8 cellular contexts compared by ENCODE assay signal in the genomic region with DNA sequence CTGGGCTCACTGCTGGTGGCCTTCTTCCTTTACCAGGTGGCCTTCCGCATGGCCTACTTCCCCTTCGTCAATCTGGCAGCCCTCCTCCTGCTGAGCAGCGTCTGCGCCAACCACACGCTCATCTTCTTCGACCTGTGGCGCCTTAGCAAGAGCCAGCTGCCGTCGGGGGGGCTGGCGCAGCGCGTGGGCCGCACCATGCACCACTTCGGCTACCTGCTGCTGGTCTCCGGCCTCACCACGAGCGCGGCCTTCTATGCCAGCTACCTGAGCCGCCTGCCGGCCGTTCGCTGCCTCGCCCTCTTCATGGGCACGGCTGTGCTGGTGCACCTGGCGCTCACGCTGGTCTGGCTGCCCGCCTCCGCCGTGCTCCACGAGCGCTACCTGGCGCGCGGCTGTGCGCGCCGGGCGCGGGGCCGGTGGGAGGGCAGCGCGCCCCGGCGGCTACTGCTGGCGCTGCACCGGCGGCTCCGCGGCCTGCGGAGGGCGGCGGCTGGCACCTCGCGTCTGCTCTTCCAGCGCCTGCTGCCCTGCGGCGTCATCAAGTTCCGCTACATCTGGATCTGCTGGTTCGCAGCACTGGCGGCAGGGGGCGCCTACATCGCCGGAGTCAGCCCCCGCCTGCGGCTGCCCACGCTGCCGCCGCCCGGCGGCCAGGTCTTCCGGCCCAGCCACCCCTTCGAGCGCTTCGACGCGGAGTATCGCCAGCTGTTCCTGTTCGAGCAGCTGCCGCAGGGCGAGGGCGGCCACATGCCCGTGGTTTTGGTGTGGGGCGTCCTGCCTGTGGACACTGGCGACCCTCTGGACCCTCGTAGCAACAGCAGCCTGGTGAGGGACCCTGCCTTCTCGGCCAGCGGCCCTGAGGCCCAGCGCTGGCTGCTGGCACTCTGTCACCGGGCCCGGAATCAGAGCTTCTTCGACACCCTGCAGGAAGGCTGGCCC. TPM values are rescaled to one million over a fixed set of nuclear protein-coding genes. Genes with fewer than 3 reads are reported as not detected.
DNase-seq lines count a peak whose midpoint lies in the region; ATAC-seq and TF ChIP-seq lines count a peak whose summit lies in the region.

No MANE protein-coding gene starts in this region.

- BruUV-seq in IMR-90 (replicated peaks; lab: Mats Ljungman, UMichigan): no TSS peak

- peak overlapping the region; percentile 77 for H2AK9ac ChIP-seq in IMR-90 (replicated peaks; ENCODE audit: low read depth, low read length, poor library complexity)

- H2AK5ac ChIP-seq in IMR-90 (ENCODE audit: low read depth, low read length): peak overlapping the region; percentile 43; the same call in 1 of the 2 replicates
- no peak overlapping the region for H2AK5ac ChIP-seq in trophoblast cell (ENCODE audit: low read length)

- H2BK120ac ChIP-seq in IMR-90 (ENCODE audit: low read depth, low read length) (peak overlapping the region; percentile 95), trophoblast cell (ENCODE audit: insufficient read depth, low read length, poor library complexity) (no peak overlapping the region)

- intact Hi-C loops in IMR-90 (cut with micrococcal nuclease) (loop anchor here (1.0 kb wide), 1 partner anchor 54 kb away; no protein-coding TSS in a partner anchor), Right ventricle myocardium superior (cut with DNase I) (loop anchor here (5.0 kb wide), 1 partner anchor 54 kb away; no protein-coding TSS in a partner anchor), thyroid gland (cut with DNase I) (loop anchor here (5.0 to 10.0 kb wide), 2 partner anchors 46 to 57 kb away; partner anchors contain the start of gene INAFM2)

- H3K36me3 Mint-ChIP-seq in activated naive CD4-positive, alpha-beta T cell treated with anti-CD3 and anti-CD28 coated beads, Interleukin-2, amount 50 U/mL, for 24 hours: no peaks in the 10 kb centered on the region

- H3K27ac Mint-ChIP-seq in activated naive CD4-positive, alpha-beta T cell treated with anti-CD3 and anti-CD28 coated beads, Interleukin-2, amount 50 U/mL, for 24 hours: peak overlapping the region; percentile 65

- 0 out of 2 replicates have a peak, but pooled peaks cover 3% of the 10 kb centered on the region for H3K9me1 ChIP-seq in IMR-90 (ENCODE audit: insufficient read depth, low read length)

- H3K79me2 ChIP-seq in trophoblast cell (ENCODE audit: control insufficient read depth, insufficient read depth, low read length, poor library complexity): no peaks in the 10 kb centered on the region

- H3K23ac ChIP-seq in IMR-90 (ENCODE audit: low read depth, low read length): no peak overlapping the region
- no peak overlapping the region for H3K23ac ChIP-seq in trophoblast cell (ENCODE audit: low read length)

- no peaks in the 10 kb centered on the region for H3K27me3 Mint-ChIP-seq in activated naive CD4-positive, alpha-beta T cell treated with anti-CD3 and anti-CD28 coated beads, Interleukin-2, amount 50 U/mL, for 24 hours

- H3K27me3 ChIP-seq in IMR-90 (ENCODE audit: control insufficient read depth, insufficient read depth, low read length): peaks cover 5% of the 10 kb centered on the region; the same call in 1 of the 2 replicates
- peaks cover 2% of the 10 kb centered on the region for H3K27me3 ChIP-seq in trophoblast cell (ENCODE audit: insufficient read depth, low read length)
- no peaks in the 10 kb centered on the region for H3K27me3 ChIP-seq in thyroid gland

- no peaks in the 10 kb centered on the region for H3K9me3 Mint-ChIP-seq in activated naive CD4-positive, alpha-beta T cell treated with anti-CD3 and anti-CD28 coated beads, Interleukin-2, amount 50 U/mL, for 24 hours

- 17% methylated on average over 61 of the region's 91 CpGs; no CpG with 5 or more reads in 1 of the 2 experiments for WGBS in IMR-90 (ENCODE audit: extremely low coverage in 2 of 2, insufficient read length in 1 of 2), 2 experiments
- WGBS in trophoblast cell (ENCODE audit: extremely low coverage, insufficient coverage, insufficient read length): no CpG with 5 or more reads among the region's 91 CpGs
- WGBS in thyroid gland, 2 donors: 18 to 28% methylated on average over 21 to 39 of the region's 91 CpGs

- peak overlapping the region; percentile 30 for H2BK12ac ChIP-seq in trophoblast cell (ENCODE audit: low read length)

- H3K9ac ChIP-seq in IMR-90 (ENCODE audit: low read depth, low read length) (no peak overlapping the region), trophoblast cell (ENCODE audit: low read length) (no peak overlapping the region)

- H3K14ac ChIP-seq in IMR-90 (replicated peaks; ENCODE audit: low read depth, low read length) (0 out of 2 replicates have a peak overlapping the region, but pooled peaks have one; percentile 78), trophoblast cell (ENCODE audit: low read length) (no peak overlapping the region)

- H4K12ac ChIP-seq in trophoblast cell (ENCODE audit: low read depth, low read length): peak overlapping the region; percentile 59

- H3K36me3 ChIP-seq in IMR-90 (ENCODE audit: control insufficient read depth, insufficient read depth, low read length) (no peaks in the 10 kb centered on the region), trophoblast cell (ENCODE audit: control insufficient read depth in 1 of 2, insufficient read depth in 2 of 2, low read length in 2 of 2) (no peaks in the 10 kb centered on the region), thyroid gland (no peaks in the 10 kb centered on the region)

- H3K4me3 ChIP-seq in IMR-90 (ENCODE audit: insufficient read depth, low read depth, low read length) (no peak overlapping the region), trophoblast cell (ENCODE audit: low read depth, low read length) (peak overlapping the region; percentile 11), thyroid gland (replicated peaks in 1 of 3) (no peak overlapping the region)

- H3K4me1 ChIP-seq in IMR-90 (ENCODE audit: control insufficient read depth, insufficient read depth, low read length): peaks cover 2% of the 10 kb centered on the region
- H3K4me1 ChIP-seq in trophoblast cell (ENCODE audit: control insufficient read depth in 1 of 2, insufficient read depth in 2 of 2, low read length in 2 of 2): peaks cover 8 to 9% of the 10 kb centered on the region in 2 experiments
- peaks cover 21 to 39% of the 10 kb centered on the region in 2 donors for H3K4me1 ChIP-seq in thyroid gland

- peak overlapping the region; percentile 78 for H2BK20ac ChIP-seq in IMR-90 (ENCODE audit: low read depth, low read length)

- H2AFZ ChIP-seq in IMR-90 (replicated peaks; ENCODE audit: low read length, poor library complexity) (peak overlapping the region; percentile 98), trophoblast cell (ENCODE audit: insufficient read depth, low read length, poor library complexity) (peak overlapping the region; percentile 74)

- H3K4me3 Mint-ChIP-seq in activated naive CD4-positive, alpha-beta T cell treated with anti-CD3 and anti-CD28 coated beads, Interleukin-2, amount 50 U/mL, for 24 hours: peak overlapping the region; percentile 86

- H3K4me2 ChIP-seq in IMR-90 (ENCODE audit: low read depth, low read length): peak overlapping the region; percentile 49
- peak overlapping the region; percentile 53 for H3K4me2 ChIP-seq in trophoblast cell (ENCODE audit: low read length)

- CTCF ChIA-PET in IMR-90 (lab: Yijun Ruan, JAX): interaction anchor here (0.6 to 1.6 kb wide), 5 partner anchors 10 to 510 kb away, joined by 3 to 6 read pairs (median 5); partner anchors contain the start of gene DISP2

- H3K79me1 ChIP-seq in IMR-90 (ENCODE audit: low read depth in 1 of 2, low read length in 2 of 2) (no peaks in the 10 kb centered on the region), trophoblast cell (ENCODE audit: low read length) (peaks cover 3% of the 10 kb centered on the region)

- ATAC-seq in GM21423 (IDR thresholded peaks at IDR 0.05; ENCODE audit: unreplicated experiment) (peak; percentile 80), IMR-90 (ENCODE audit: low read depth) (peak; percentile 95), Right ventricle myocardium superior (ENCODE audit: poor library complexity) (peak; percentile 76)

- DNase-seq in COLO668 (lab: John Stamatoyannopoulos, UW; ENCODE audit: unreplicated experiment): peak; percentile 97
- peak; percentile 87 for DNase-seq in IMR-90
- DNase-seq in SK-MEL-5 (ENCODE audit: low read depth, low spot score): peak; percentile 80
- DNase-seq in Right ventricle myocardium superior: peak; percentile 91
- DNase-seq in trophoblast cell: peak; percentile 84 to 93
- DNase-seq in thyroid gland: peak; percentile 93 to 95

- TF ChIP-seq POLR2A in IMR-90 (IDR thresholded peaks at IDR 0.05; ENCODE audit: low read depth, low read length) (no peak), thyroid gland (IDR thresholded peaks at IDR 0.05) (peak in 1 of 2 donors; percentile 62)

- H3K4me1 Mint-ChIP-seq in activated naive CD4-positive, alpha-beta T cell treated with anti-CD3 and anti-CD28 coated beads, Interleukin-2, amount 50 U/mL, for 24 hours: peaks cover 29% of the 10 kb centered on the region

- in situ Hi-C loops in IMR-90 (cut with MboI; ENCODE audit: low sequenced_read_pairs): no loop called here
- in situ Hi-C loops in SK-MEL-5 (cut with HindIII; ENCODE audit: low pct_unique_long_range_greater_than_20kb, low sequenced_read_pairs): no loop called here

- H3K18ac ChIP-seq in IMR-90 (ENCODE audit: low read depth, low read length) (no peak overlapping the region), trophoblast cell (ENCODE audit: low read length) (peak overlapping the region; percentile 59)

- no peak overlapping the region; the same call in 2 of the 3 replicates for H2BK15ac ChIP-seq in IMR-90 (ENCODE audit: low read depth, low read length)

- peak overlapping the region; percentile 95 for H3K4ac ChIP-seq in IMR-90 (ENCODE audit: low read depth, low read length)
- H3K4ac ChIP-seq in trophoblast cell (ENCODE audit: low read depth, low read length): no peak overlapping the region

- TF ChIP-seq CTCF in IMR-90 (conservative IDR thresholded peaks at IDR 0.05; ENCODE audit: low read depth, low read length) (peak; percentile 95), thyroid gland (IDR thresholded peaks at IDR 0.05) (peak; percentile 34 to 100 (median 94))

- H3K56ac ChIP-seq in IMR-90 (ENCODE audit: extremely low read depth, insufficient read depth, low read length): peak overlapping the region; percentile 3; the same call in 1 of the 2 replicates

- H2BK5ac ChIP-seq in IMR-90 (ENCODE audit: low read depth, low read length, poor library complexity, severe bottlenecking): peak overlapping the region; percentile 73
- H2BK5ac ChIP-seq in trophoblast cell (ENCODE audit: low read depth, low read length, poor library complexity): no peak overlapping the region

- H4K8ac ChIP-seq in IMR-90 (ENCODE audit: low read depth in 2 of 2, low read length in 2 of 2): peak overlapping the region; percentile 86 to 97
- H4K8ac ChIP-seq in trophoblast cell (ENCODE audit: low read depth, low read length): peak overlapping the region; percentile 59

- dilution Hi-C loops in IMR-90 (cut with HindIII; ENCODE audit: low sequenced_read_pairs, unreplicated experiment): no loop called here

- peak overlapping the region; percentile 70; the same call in 1 of the 2 replicates for H4K5ac ChIP-seq in IMR-90 (ENCODE audit: low read depth, low read length)

- POLR2A ChIA-PET in IMR-90 (lab: Charles Lee; ENCODE audit: unreplicated experiment): no interaction called here

- TF ChIP-seq RAD21 in IMR-90 (IDR thresholded peaks at IDR 0.05; ENCODE audit: low read length): peak; percentile 63

- H4K91ac ChIP-seq in IMR-90 (ENCODE audit: insufficient read depth, low read depth, low read length) (peak overlapping the region; percentile 70; the same call in 1 of the 2 replicates), trophoblast cell (ENCODE audit: low read depth, low read length) (no peak overlapping the region)

- H3K27ac ChIP-seq in IMR-90 (ENCODE audit: insufficient read depth, low read length) (no peak overlapping the region; the same call in 1 of the 2 replicates), trophoblast cell (ENCODE audit: low read depth, low read length) (no peak overlapping the region), thyroid gland (peak overlapping the region; percentile 60 to 64 (median 62))

- no peaks in the 10 kb centered on the region for H4K20me1 ChIP-seq in IMR-90 (ENCODE audit: insufficient read depth, low read length)

- H3K9me3 ChIP-seq in IMR-90 (ENCODE audit: control insufficient read depth, insufficient read depth, low read length) (no peaks in the 10 kb centered on the region), trophoblast cell (ENCODE audit: insufficient read depth, low read depth, low read length) (peaks cover 4% of the 10 kb centered on the region), thyroid gland (no peaks in the 10 kb centered on the region)

RNA-seq across cellular contexts. Expression of gene DISP2, which starts 9.9 kb away (rescaled TPM):
- total RNA-seq in IMR-90 (2012; rRNA removed) (under 0.01 and 0.36 TPM in 2 replicates), Right ventricle myocardium superior (5.9 TPM), thyroid gland (1 to 10 TPM in 3 of 4 donors, under 1 TPM in 1; 0.81 to 5.9 (median 3.6) TPM)
- polyA plus RNA-seq in IMR-90 (2012; rRNA removed): 0.34 and 0.42 TPM in 2 replicates
- polyA plus RNA-seq in IMR-90 (2012; cell fraction: cytosol; rRNA removed): 0.22 and 0.55 TPM in 2 replicates
- 0.41 and 0.76 TPM in 2 replicates for polyA plus RNA-seq in IMR-90 (2012; cell fraction: nucleus; rRNA removed; ENCODE audit: low replicate concordance)
- total RNA-seq in SK-MEL-5 (2014; rRNA removed; shearing (Covaris generic)): 0.34 and 0.80 TPM in 2 replicates
- polyA plus RNA-seq in SK-MEL-5 (2015; cell fraction: cytosol; rRNA removed): 0.65 and 0.84 TPM in 2 replicates
- polyA plus RNA-seq in SK-MEL-5 (2015; cell fraction: nucleus; rRNA removed): 0.25 and 0.35 TPM in 2 replicates
- 0.34 and 0.35 TPM in 2 replicates for polyA plus RNA-seq in trophoblast cell (2013)

RNA-seq across cellular contexts. Expression of gene KNSTRN, which starts 14.6 kb away (rescaled TPM):
- 73.5 and 73.6 TPM in 2 replicates for total RNA-seq in IMR-90 (2012; rRNA removed)
- polyA plus RNA-seq in IMR-90 (2012; rRNA removed): 31.2 and 33.1 TPM in 2 replicates
- polyA plus RNA-seq in IMR-90 (2012; cell fraction: cytosol; rRNA removed): 8.8 and 11.8 TPM in 2 replicates
- polyA plus RNA-seq in IMR-90 (2012; cell fraction: nucleus; rRNA removed; ENCODE audit: low replicate concordance): 4.1 and 22.6 TPM in 2 replicates
- total RNA-seq in SK-MEL-5 (2014; rRNA removed; shearing (Covaris generic)): 39.7 and 41.8 TPM in 2 replicates
- 17.3 and 27.5 TPM in 2 replicates for polyA plus RNA-seq in SK-MEL-5 (2015; cell fraction: cytosol; rRNA removed)
- polyA plus RNA-seq in SK-MEL-5 (2015; cell fraction: nucleus; rRNA removed): 24.5 and 28.3 TPM in 2 replicates
- 7.9 TPM for total RNA-seq in Right ventricle myocardium superior
- 28.5 and 32.1 TPM in 2 replicates for polyA plus RNA-seq in trophoblast cell (2013)
- total RNA-seq in thyroid gland: 100 to 1,000 TPM; 216 to 342 (median 251) TPM

RNA-seq across cellular contexts. Expression of gene PHGR1, which starts 17.1 kb away (rescaled TPM):
- total RNA-seq in IMR-90 (2012; rRNA removed) (not detected in 2 replicates), Right ventricle myocardium superior (not detected), thyroid gland (not detected)
- not detected in 2 replicates for polyA plus RNA-seq in IMR-90 (2012; rRNA removed)
- not detected in 2 replicates for polyA plus RNA-seq in IMR-90 (2012; cell fraction: cytosol; rRNA removed)
- not detected in 2 replicates for polyA plus RNA-seq in IMR-90 (2012; cell fraction: nucleus; rRNA removed; ENCODE audit: low replicate concordance)
- total RNA-seq in SK-MEL-5 (2014; rRNA removed; shearing (Covaris generic)): not detected in 2 replicates
- not detected in 2 replicates for polyA plus RNA-seq in SK-MEL-5 (2015; cell fraction: cytosol; rRNA removed)
- polyA plus RNA-seq in SK-MEL-5 (2015; cell fraction: nucleus; rRNA removed): not detected in 2 replicates
- not detected in 2 replicates for polyA plus RNA-seq in trophoblast cell (2013)

RNA-seq across cellular contexts. Expression of gene CCDC9B, which starts 27.2 kb away (rescaled TPM):
- total RNA-seq in IMR-90 (2012; rRNA removed): 19.7 and 30.0 TPM in 2 replicates
- 26.0 and 30.9 TPM in 2 replicates for polyA plus RNA-seq in IMR-90 (2012; rRNA removed)
- 7.0 and 19.7 TPM in 2 replicates for polyA plus RNA-seq in IMR-90 (2012; cell fraction: cytosol; rRNA removed)
- 52.6 and 88.0 TPM in 2 replicates for polyA plus RNA-seq in IMR-90 (2012; cell fraction: nucleus; rRNA removed; ENCODE audit: low replicate concordance)
- total RNA-seq in SK-MEL-5 (2014; rRNA removed; shearing (Covaris generic)): 5.0 and 5.5 TPM in 2 replicates
- 4.3 and 4.9 TPM in 2 replicates for polyA plus RNA-seq in SK-MEL-5 (2015; cell fraction: cytosol; rRNA removed)
- 51.2 and 53.9 TPM in 2 replicates for polyA plus RNA-seq in SK-MEL-5 (2015; cell fraction: nucleus; rRNA removed)
- 155 TPM for total RNA-seq in Right ventricle myocardium superior
- 0.15 and 0.31 TPM in 2 replicates for polyA plus RNA-seq in trophoblast cell (2013)
- 100 to 1,000 TPM in 2 of 4 donors, 10 to 100 TPM in 2; 54.2 to 126 (median 97.5) TPM for total RNA-seq in thyroid gland

RNA-seq across cellular contexts. Expression of gene IVD, which starts 37.7 kb away (rescaled TPM):
- 27.5 and 31.7 TPM in 2 replicates for total RNA-seq in IMR-90 (2012; rRNA removed)
- polyA plus RNA-seq in IMR-90 (2012; rRNA removed): 38.3 and 41.1 TPM in 2 replicates
- 29.2 and 45.5 TPM in 2 replicates for polyA plus RNA-seq in IMR-90 (2012; cell fraction: cytosol; rRNA removed)
- polyA plus RNA-seq in IMR-90 (2012; cell fraction: nucleus; rRNA removed; ENCODE audit: low replicate concordance): 59.4 and 93.2 TPM in 2 replicates
- total RNA-seq in SK-MEL-5 (2014; rRNA removed; shearing (Covaris generic)): 16.6 and 23.3 TPM in 2 replicates
- polyA plus RNA-seq in SK-MEL-5 (2015; cell fraction: cytosol; rRNA removed): 43.3 and 48.9 TPM in 2 replicates
- 53.2 and 68.9 TPM in 2 replicates for polyA plus RNA-seq in SK-MEL-5 (2015; cell fraction: nucleus; rRNA removed)
- 90.8 TPM for total RNA-seq in Right ventricle myocardium superior
- polyA plus RNA-seq in trophoblast cell (2013): 9.5 and 9.7 TPM in 2 replicates
- 100 to 1,000 TPM; 393 to 723 (median 539) TPM for total RNA-seq in thyroid gland

Comparison
In these comparisons a context has a peak if more than half of its experiments do, and no peak if none do; other contexts are left out.
1. H3K27ac ChIP-seq: peak in thyroid gland (3 of 3); none in IMR-90 (single experiment) and trophoblast cell (single experiment).
2. Peak in every context shown above with its lines, with median percentiles within 50 percentile points of each other: DNase-seq and ATAC-seq.